In genomic region chr1:193799371-193799770, GRCh38 we compare ENCODE assay signal across 26 cellular contexts.
"Had no signal": no experiment of that assay in that cellular context is flagged by ENCODE, and none has a peak within 500 bp of the region (broad histone marks: within the 10 kb centered on the region; RNA-seq: fewer than 3 reads in every experiment).

No MANE protein-coding gene starts in this region.

- DNase-seq: hippocampal formation; kidney glomerular epithelial cell; left cardiac atrium; naive B cell; natural killer cell; nephron progenitor cell; occipital lobe; psoas muscle; stimulated activated CD4-positive, alpha-beta T cell treated with anti-CD3 and anti-CD28 coated beads, Interleukin-12 subunit alpha, Interleukin-12 subunit beta, amount 100 ng/mL, for 4 hours; stimulated activated CD4-positive, alpha-beta T cell treated with anti-CD3 and anti-CD28 coated beads, Interleukin-2, amount 100 ng/mL, for 24 hours; stimulated activated CD4-positive, alpha-beta T cell treated with anti-CD3 and anti-CD28 coated beads, Interleukin-4, amount 100 ng/mL, for 1 hour; stimulated activated naive B cell treated with anti-CD40 and anti-IgM and Interleukin-4, amounts not matched to agents 10 μg/mL and 1 μg/mL and 100 μg/mL, for 72 hours; stimulated activated naive CD8-positive, alpha-beta T cell treated with anti-CD3 and anti-CD28 coated beads, Interleukin-15, Interleukin-2, amounts not matched to agents 100 U/mL and 50 U/mL, for 24 hours; stomach; testis; thyroid gland; transverse colon; upper lobe of left lung had no signal

- H3K9me3 ChIP-seq: neutrophil, psoas muscle, stomach, testis, thyroid gland, transverse colon, upper lobe of left lung, vagina had no signal

- H3K27me3 ChIP-seq: neural progenitor cell, neutrophil, stomach, testis, thyroid gland, transverse colon, upper lobe of left lung, vagina had no signal

- H3K27ac ChIP-seq: neural progenitor cell, neutrophil, parathyroid adenoma, psoas muscle, skin epidermis, stomach, testis, thyroid gland, transverse colon, upper lobe of left lung, vagina had no signal

- ATAC-seq: left lobe of liver; natural killer cell; psoas muscle; sciatic nerve; stimulated activated naive B cell treated with anti-CD40 and anti-IgM and Interleukin-4, amounts not matched to agents 10 μg/mL and 1 μg/mL and 100 μg/mL, for 72 hours had no signal

- H3K36me3 ChIP-seq: neural progenitor cell, neutrophil, stomach, thyroid gland, transverse colon, upper lobe of left lung, vagina had no signal

- H3K4me1 ChIP-seq: parathyroid adenoma, psoas muscle, stomach, testis, thyroid gland, upper lobe of left lung, vagina had no signal

- H3K4me3 ChIP-seq: lung, neural progenitor cell, psoas muscle, skin epidermis, stomach, testis, thyroid gland, transverse colon, upper lobe of left lung, vagina had no signal
